ENCODE assay signal across 11 cellular contexts in genomic region chr2:86274265-86274917, GRCh38.
A peak's percentile ranks its signal among the peaks of the same experiment; 100 is the strongest.
DNase-seq lines count a peak whose midpoint lies in the region; ATAC-seq, FAIRE-seq and TF ChIP-seq lines count a peak whose summit lies in the region.
"Had no signal": no experiment of that assay in that cellular context is flagged by ENCODE, and none has a peak within 500 bp of the region (broad histone marks: within the 10 kb centered on the region; RNA-seq: fewer than 3 reads in every experiment).

No MANE protein-coding gene starts in this region.

- peak; percentile 48 for FAIRE-seq in HTR-8/SVneo (lab: Jason Lieb, UNC)

- H3K9me3 ChIP-seq in colonic mucosa = no peaks in the 10 kb centered on the region

- peak; percentile 88 for ATAC-seq in stimulated activated naive CD8-positive, alpha-beta T cell treated with anti-CD3 and anti-CD28 coated beads, Interleukin-15, amount 100 ng/mL, for 72 hours
- ATAC-seq in GM18517 (IDR thresholded peaks at IDR 0.05; ENCODE audit: unreplicated experiment) = no peak

- H3K4me1 ChIP-seq in colonic mucosa = peaks cover 4% of the 10 kb centered on the region
- H3K4me1 ChIP-seq: upper lobe of left lung had no signal

- peaks cover 27% of the 10 kb centered on the region for H3K4me1 Mint-ChIP-seq in activated T-cell treated with anti-CD3 and anti-CD28 coated beads, Interleukin-2, amount 50 U/mL, for 24 hours (ENCODE audit: low read depth)
- H3K4me1 Mint-ChIP-seq in stimulated activated naive CD8-positive, alpha-beta T cell treated with anti-CD3 and anti-CD28 coated beads, Interleukin-15, amount 100 ng/mL, for 72 hours = peaks cover 27% of the 10 kb centered on the region

- no peak for TF ChIP-seq CTCF in colonic mucosa (IDR thresholded peaks at IDR 0.05)

- no peak for DNase-seq in activated T-cell treated with anti-CD3 and anti-CD28 coated beads, Interleukin-2, amount 50 U/mL, for 24 hours
- DNase-seq in activated T-cell treated with anti-CD3 and anti-CD28 coated beads for 4 hours (no peak), HTR-8/SVneo (ENCODE audit: insufficient read length, low spot score) (peak; percentile 75), colonic mucosa (no peak), amniotic stem cell (lab: John Stamatoyannopoulos, UW) (no peak), NCI-H2227 (lab: John Stamatoyannopoulos, UW; ENCODE audit: unreplicated experiment) (no peak)
- no peak for DNase-seq in stimulated activated naive CD8-positive, alpha-beta T cell treated with anti-CD3 and anti-CD28 coated beads, Interleukin-15, amount 100 ng/mL, for 72 hours
- DNase-seq: AML-193; central memory CD4-positive, alpha-beta T cell; upper lobe of left lung had no signal

- peaks cover 3% of the 10 kb centered on the region for H3K27me3 Mint-ChIP-seq in activated T-cell treated with anti-CD3 and anti-CD28 coated beads, Interleukin-2, amount 50 U/mL, for 24 hours
- H3K27me3 Mint-ChIP-seq in stimulated activated naive CD8-positive, alpha-beta T cell treated with anti-CD3 and anti-CD28 coated beads, Interleukin-15, amount 100 ng/mL, for 72 hours = peaks cover 15% of the 10 kb centered on the region

- intact Hi-C loops in colonic mucosa (cut with DNase I) = no loop called here

- H3K9ac ChIP-seq in colonic mucosa (ENCODE audit: low read depth in 2 of 2, low read length in 2 of 2) = no peak overlapping the region

- peak overlapping the region; percentile 69 for H3K27ac Mint-ChIP-seq in activated T-cell treated with anti-CD3 and anti-CD28 coated beads, Interleukin-2, amount 50 U/mL, for 24 hours
- peak overlapping the region in 1 of 2 donors; percentile 51 for H3K27ac Mint-ChIP-seq in stimulated activated naive CD8-positive, alpha-beta T cell treated with anti-CD3 and anti-CD28 coated beads, Interleukin-15, amount 100 ng/mL, for 72 hours

- H3K27me3 ChIP-seq in colonic mucosa = no peaks in the 10 kb centered on the region
- H3K27me3 ChIP-seq: upper lobe of left lung had no signal

- H3K9me3 Mint-ChIP-seq in activated T-cell treated with anti-CD3 and anti-CD28 coated beads, Interleukin-2, amount 50 U/mL, for 24 hours = peaks cover 23% of the 10 kb centered on the region
- H3K9me3 Mint-ChIP-seq in stimulated activated naive CD8-positive, alpha-beta T cell treated with anti-CD3 and anti-CD28 coated beads, Interleukin-15, amount 100 ng/mL, for 72 hours = peaks cover 24 to 40% of the 10 kb centered on the region in 2 donors

- no peak overlapping the region for H3K4me3 ChIP-seq in colonic mucosa
- H3K4me3 ChIP-seq: upper lobe of left lung had no signal

- H3K27ac ChIP-seq in colonic mucosa = peak overlapping the region; percentile 58
- H3K27ac ChIP-seq: upper lobe of left lung had no signal

- peaks cover 11% of the 10 kb centered on the region for H3K36me3 Mint-ChIP-seq in activated T-cell treated with anti-CD3 and anti-CD28 coated beads, Interleukin-2, amount 50 U/mL, for 24 hours (ENCODE audit: low read depth)

- no peak overlapping the region for H3K4me3 Mint-ChIP-seq in activated T-cell treated with anti-CD3 and anti-CD28 coated beads, Interleukin-2, amount 50 U/mL, for 24 hours
- H3K4me3 Mint-ChIP-seq in stimulated activated naive CD8-positive, alpha-beta T cell treated with anti-CD3 and anti-CD28 coated beads, Interleukin-15, amount 100 ng/mL, for 72 hours = peak overlapping the region in 1 of 2 donors; percentile 0

- no peaks in the 10 kb centered on the region for H3K36me3 ChIP-seq in colonic mucosa
- H3K36me3 ChIP-seq: upper lobe of left lung had no signal
